In the genomic region with DNA sequence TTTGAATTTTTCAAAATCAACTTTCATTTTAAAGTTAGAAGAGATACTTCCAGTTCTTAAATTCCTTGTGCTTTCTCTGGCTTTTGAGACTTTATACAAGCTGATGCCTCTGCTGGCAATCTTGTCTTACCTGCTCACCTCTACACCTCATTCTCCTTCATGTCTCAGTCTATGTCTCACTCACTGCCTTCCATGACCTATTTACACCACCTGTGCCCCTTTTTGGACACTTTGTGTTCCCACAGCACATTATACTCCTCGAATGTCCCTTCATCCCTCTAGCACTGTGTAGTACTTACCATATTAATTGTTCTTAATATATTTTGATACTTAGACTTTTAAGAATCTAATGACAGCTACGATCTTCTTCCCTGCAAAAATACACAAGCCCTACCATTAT, we compare ENCODE assay signal across 19 cellular contexts. TPM values are rescaled to one million over a fixed set of nuclear protein-coding genes. Genes with fewer than 3 reads are reported as not detected.
A peak's percentile ranks its signal among the peaks of the same experiment; 100 is the strongest.
DNase-seq lines count a peak whose midpoint lies in the region; ATAC-seq, FAIRE-seq and TF ChIP-seq lines count a peak whose summit lies in the region.
"Had no signal": no experiment of that assay in that cellular context is flagged by ENCODE, and none has a peak within 500 bp of the region (broad histone marks: within the 10 kb centered on the region; RNA-seq: fewer than 3 reads in every experiment).

No MANE protein-coding gene starts in this region.

- 91% methylated on average over 2 of the region's 2 CpGs for WGBS in HepG2 (ENCODE audit: low lambda C conversion rate)
- WGBS in right lobe of liver (ENCODE audit: insufficient coverage, low coverage, low lambda C conversion rate, missing lambda C conversion rate): 93% methylated on average over 2 of the region's 2 CpGs
- 97% methylated on average over 2 of the region's 2 CpGs for WGBS in GM12878 (ENCODE audit: insufficient coverage, insufficient replicate concordance, low lambda C conversion rate, missing lambda C conversion rate)

- RAD21 ChIA-PET in GM12878 (lab: Charles Lee; ENCODE audit: unreplicated experiment): interaction anchor here (0.6 kb wide), 1 partner anchor 12 kb away, joined by 5 read pairs; no protein-coding TSS in a partner anchor

- TF ChIP-seq EP300 in HepG2 (IDR thresholded peaks at IDR 0.05; ENCODE audit: low read depth in 2 of 2, low read length in 2 of 2) (no peak), HepG2 (CRISPR knock-in tag; IDR thresholded peaks at IDR 0.05; ENCODE audit: borderline replicate concordance) (no peak), GM12878 (IDR thresholded peaks at IDR 0.05; ENCODE audit: borderline replicate concordance in 1 of 2, control insufficient read depth in 1 of 2, low read depth in 2 of 2, low read length in 2 of 2) (no peak)

- H3K27ac Mint-ChIP-seq in neural progenitor cell: no peak overlapping the region
- H3K27ac Mint-ChIP-seq: B cell; CD4-positive, CD25-positive, alpha-beta regulatory T cell; CD8-positive, alpha-beta memory T cell had no signal

- H3K4me3 ChIP-seq in HepG2 (replicated peaks in 1 of 3; ENCODE audit: insufficient read depth in 1 of 3, low read depth in 2 of 3, low read length in 3 of 3) (no peak overlapping the region), right lobe of liver (no peak overlapping the region), GM12878 (no peak overlapping the region), neural progenitor cell (no peak overlapping the region), HAP-1 (no peak overlapping the region), BE2C (ENCODE audit: low read depth, low read length) (no peak overlapping the region)

- in situ Hi-C loops in HepG2 (cut with HindIII; ENCODE audit: extremely low pct_ligation_motif_present, low pct_unique_long_range_greater_than_20kb): no loop called here
- in situ Hi-C loops in GM12878 (cut with MboI): no loop called here
- in situ Hi-C loops in HAP-1 (cut with MboI; ENCODE audit: low sequenced_read_pairs): no loop called here

- peaks cover 2 to 23% of the 10 kb centered on the region in 2 experiments; a peak in 3 of 5 replicates for H3K36me3 ChIP-seq in HepG2 (replicated peaks in 1 of 2; ENCODE audit: control insufficient read depth in 1 of 2, insufficient read depth in 2 of 2, low read length in 2 of 2)
- peaks cover 0 to 27% (median 4%) of the 10 kb centered on the region in 4 donors for H3K36me3 ChIP-seq in right lobe of liver
- H3K36me3 ChIP-seq in GM12878 (ENCODE audit: control insufficient read depth in 2 of 2, insufficient read depth in 2 of 2, low read length in 1 of 2): peaks cover 0 to 9% of the 10 kb centered on the region in 2 experiments; a peak in 1 of 4 replicates
- peaks cover 34% of the 10 kb centered on the region for H3K36me3 ChIP-seq in neural progenitor cell
- H3K36me3 ChIP-seq in HAP-1 (replicated peaks): peaks cover 31% of the 10 kb centered on the region
- H3K36me3 ChIP-seq in BE2C: peaks cover 38% of the 10 kb centered on the region

- H3K4me3 Mint-ChIP-seq in neural progenitor cell: no peak overlapping the region
- H3K4me3 Mint-ChIP-seq: B cell; CD4-positive, CD25-positive, alpha-beta regulatory T cell; CD8-positive, alpha-beta memory T cell had no signal

- H3K9me3 ChIP-seq in HepG2 (ENCODE audit: low read length): no peaks in the 10 kb centered on the region
- no peaks in the 10 kb centered on the region for H3K9me3 ChIP-seq in right lobe of liver
- H3K9me3 ChIP-seq in GM12878 (replicated peaks; ENCODE audit: control insufficient read depth, insufficient read depth, low read length): no peaks in the 10 kb centered on the region
- no peaks in the 10 kb centered on the region for H3K9me3 ChIP-seq in neural progenitor cell (ENCODE audit: low read depth)
- H3K9me3 ChIP-seq in HAP-1: no peaks in the 10 kb centered on the region
- H3K9me3 ChIP-seq in BE2C: no peaks in the 10 kb centered on the region

- no peaks in the 10 kb centered on the region for H3K27me3 ChIP-seq in HepG2 (ENCODE audit: control insufficient read depth in 1 of 2, insufficient read depth in 2 of 2, low read length in 2 of 2)
- no peaks in the 10 kb centered on the region for H3K27me3 ChIP-seq in right lobe of liver
- no peaks in the 10 kb centered on the region for H3K27me3 ChIP-seq in GM12878 (replicated peaks in 1 of 2; ENCODE audit: control insufficient read depth in 2 of 2, insufficient read depth in 2 of 2, low read length in 1 of 2)
- H3K27me3 ChIP-seq in neural progenitor cell: no peaks in the 10 kb centered on the region
- no peaks in the 10 kb centered on the region for H3K27me3 ChIP-seq in HAP-1 (ENCODE audit: low read depth)
- no peaks in the 10 kb centered on the region for H3K27me3 ChIP-seq in BE2C

- FAIRE-seq in HepG2 (lab: Jason Lieb, UNC) (no peak), GM12878 (lab: Jason Lieb, UNC) (no peak)

- no peaks in the 10 kb centered on the region for H3K9me3 Mint-ChIP-seq in neural progenitor cell
- H3K9me3 Mint-ChIP-seq: CD4-positive, CD25-positive, alpha-beta regulatory T cell; CD8-positive, alpha-beta memory T cell had no signal

- TF ChIP-seq POLR2A in HepG2 (IDR thresholded peaks at IDR 0.05; ENCODE audit: insufficient read depth in 1 of 2, low read depth in 2 of 2, low read length in 2 of 2): no peak
- no peak for TF ChIP-seq POLR2A in right lobe of liver (IDR thresholded peaks at IDR 0.05)
- no peak for TF ChIP-seq POLR2A in GM12878 (IDR thresholded peaks at IDR 0.05; ENCODE audit: low read depth, low read length)

- no peak overlapping the region for H3K9ac ChIP-seq in HepG2 (ENCODE audit: insufficient read depth, low read depth, low read length)
- H3K9ac ChIP-seq in GM12878 (ENCODE audit: control insufficient read depth, insufficient read depth, low read length): no peak overlapping the region
- no peak overlapping the region for H3K9ac ChIP-seq in neural progenitor cell

- SMC1A ChIA-PET in GM12878 (lab: Charles Lee; ENCODE audit: uncharacterized antibody, unreplicated experiment): interaction anchor here (0.9 to 1.9 kb wide), 6 partner anchors 9 to 72 kb away, joined by 3 to 6 read pairs (median 4); no protein-coding TSS in a partner anchor

- BruUV-seq in HepG2 (replicated peaks; lab: Mats Ljungman, UMichigan) (no TSS peak), GM12878 (replicated peaks; lab: Mats Ljungman, UMichigan) (no TSS peak)

- H3F3A ChIP-seq in neural progenitor cell (ENCODE audit: low read depth): no peaks in the 10 kb centered on the region

- TF ChIP-seq RAD21 in HepG2 (CRISPR knock-in tag; IDR thresholded peaks at IDR 0.05) (no peak), GM12878 (IDR thresholded peaks at IDR 0.05; ENCODE audit: insufficient read depth, low read depth, low read length) (no peak)

- peaks cover 26% of the 10 kb centered on the region for H3K36me3 Mint-ChIP-seq in neural progenitor cell

- DNase-seq in HepG2 (ENCODE audit: low spot score): no peak
- no peak for DNase-seq in right lobe of liver
- DNase-seq in GM12878 (ENCODE audit: low read depth, low spot score): no peak
- no peak for DNase-seq in neural progenitor cell (ENCODE audit: low spot score)
- no peak for DNase-seq in HAP-1 (ENCODE audit: low spot score in 2 of 2)
- no peak for DNase-seq in BE2C
- DNase-seq: 8988T; CD4-positive, CD25-positive, alpha-beta regulatory T cell; CD8-positive, alpha-beta memory T cell; COR-L47; DMS 273 treated with DMSO at 0.1 percent for 48 hours; DMS53; DND-41; EL; GOT3; H7; KBM-7 had no signal

- CTCF ChIA-PET in HepG2 (lab: Yijun Ruan, JAX; ENCODE audit: low intra/inter-chr PET ratio, low total read pairs): no interaction called here
- CTCF ChIA-PET in GM12878 (lab: Yijun Ruan, JAX): interaction anchor here (0.5 to 2.1 kb wide), 6 partner anchors 9 to 625 kb away, joined by 3 to 11 read pairs (median 3); no protein-coding TSS in a partner anchor

- no peaks in the 10 kb centered on the region for H3K4me1 ChIP-seq in HepG2 (ENCODE audit: insufficient read depth, low read length)
- H3K4me1 ChIP-seq in right lobe of liver: no peaks in the 10 kb centered on the region
- H3K4me1 ChIP-seq in GM12878 (ENCODE audit: control insufficient read depth, insufficient read depth, low read length): peaks cover 4% of the 10 kb centered on the region
- peaks cover 11% of the 10 kb centered on the region for H3K4me1 ChIP-seq in neural progenitor cell
- H3K4me1 ChIP-seq in HAP-1: no peaks in the 10 kb centered on the region
- H3K4me1 ChIP-seq in BE2C: no peaks in the 10 kb centered on the region

- peaks cover 2% of the 10 kb centered on the region for H3K4me1 Mint-ChIP-seq in neural progenitor cell

- intact Hi-C loops in HepG2 (cut with micrococcal nuclease; ENCODE audit: unreplicated experiment): no loop called here
- intact Hi-C loops in right lobe of liver (cut with DNase I): no loop called here
- intact Hi-C loops in GM12878 (cut with micrococcal nuclease; ENCODE audit: unreplicated experiment): no loop called here

- no peak overlapping the region for H2AFZ ChIP-seq in HepG2 (ENCODE audit: low read length)
- H2AFZ ChIP-seq in GM12878 (ENCODE audit: control insufficient read depth, low read depth, low read length): no peak overlapping the region
- no peak overlapping the region for H2AFZ ChIP-seq in neural progenitor cell (replicated peaks)

- H3K27ac ChIP-seq in HepG2 (ENCODE audit: extremely low read length, insufficient read depth, low read length) (no peak overlapping the region), right lobe of liver (no peak overlapping the region), GM12878 (ENCODE audit: control insufficient read depth, insufficient read depth) (no peak overlapping the region), neural progenitor cell (peak overlapping the region; percentile 13)

- H3K79me2 ChIP-seq in HepG2 (ENCODE audit: insufficient read depth, low read length) (peaks cover 36% of the 10 kb centered on the region), GM12878 (ENCODE audit: control insufficient read depth, insufficient read depth, low read length) (peaks cover 30% of the 10 kb centered on the region), neural progenitor cell (ENCODE audit: low read depth) (peaks cover 100% of the 10 kb centered on the region)

- POLR2A ChIA-PET in HepG2 (lab: Yijun Ruan, JAX): no interaction called here
- POLR2A ChIA-PET in GM12878 (lab: Charles Lee): interaction anchor here (1.3 kb wide), 1 partner anchor 170 kb away, joined by 3 read pairs; no protein-coding TSS in a partner anchor

- H3K4me2 ChIP-seq in HepG2 (ENCODE audit: low read depth, low read length) (no peak overlapping the region), GM12878 (ENCODE audit: control insufficient read depth, insufficient read depth) (no peak overlapping the region), neural progenitor cell (no peak overlapping the region)

- no peak for TF ChIP-seq CTCF in HepG2 (CRISPR knock-in tag; IDR thresholded peaks at IDR 0.05)
- TF ChIP-seq CTCF in right lobe of liver (IDR thresholded peaks at IDR 0.05): no peak
- TF ChIP-seq CTCF in GM12878 (IDR thresholded peaks at IDR 0.05 in 2 of 3, conservative IDR thresholded peaks at IDR 0.05 in 1 of 3; ENCODE audit: control insufficient read depth in 2 of 3, extremely low read depth in 1 of 3, insufficient read depth in 1 of 3, low read depth in 3 of 3, low read length in 3 of 3): no peak
- no peak for TF ChIP-seq CTCF in neural progenitor cell (IDR thresholded peaks at IDR 0.05)
- TF ChIP-seq CTCF in BE2C (IDR thresholded peaks at IDR 0.05; ENCODE audit: low read depth, low read length): no peak

- ATAC-seq in HepG2 (peak; percentile 22; the same call in 1 of the 3 replicates), right lobe of liver (no peak), GM12878 (peak; percentile 37; the same call in 2 of the 3 replicates), HG03432 (IDR thresholded peaks at IDR 0.05; ENCODE audit: unreplicated experiment) (no peak)

- H4K20me1 ChIP-seq in HepG2 (ENCODE audit: insufficient read depth, low read length) (no peaks in the 10 kb centered on the region; the same call in 1 of the 2 replicates), GM12878 (ENCODE audit: control insufficient read depth, insufficient read depth) (no peaks in the 10 kb centered on the region), neural progenitor cell (ENCODE audit: low read depth) (peaks cover 87% of the 10 kb centered on the region)

- H3K27me3 Mint-ChIP-seq in neural progenitor cell (ENCODE audit: insufficient read depth, low read depth): no peaks in the 10 kb centered on the region
- H3K27me3 Mint-ChIP-seq: B cell; CD4-positive, CD25-positive, alpha-beta regulatory T cell; CD8-positive, alpha-beta memory T cell had no signal

RNA-seq across cellular contexts. Expression of a gene that starts 15.3 kb away (rescaled TPM):
- total RNA-seq in HepG2 (2016; rRNA removed; fragmentation: Illumina TruSeq; extraction: Trizol): 23.5 and 36.0 TPM in 2 replicates
- total RNA-seq in HepG2 (2016; cell fraction: cytosol; rRNA removed; fragmentation: Illumina TruSeq; extraction: Trizol; ENCODE audit: low read depth): 5.8 and 5.9 TPM in 2 replicates
- 22.7 and 33.7 TPM in 2 replicates for total RNA-seq in HepG2 (2016; cell fraction: insoluble cytoplasmic fraction; rRNA removed; fragmentation: Illumina TruSeq; extraction: Trizol)
- 6.2 and 7.7 TPM in 2 replicates for total RNA-seq in HepG2 (2016; cell fraction: membrane; rRNA removed; fragmentation: Illumina TruSeq; extraction: Trizol)
- total RNA-seq in HepG2 (2016; cell fraction: nucleus; rRNA removed; fragmentation: Illumina TruSeq; extraction: Trizol): 60.3 and 61.0 TPM in 2 replicates
- 5.3 and 6.5 TPM in 2 replicates for polyA plus RNA-seq in HepG2 (2011; rRNA removed)
- polyA plus RNA-seq in HepG2 (2011; cell fraction: cytosol; rRNA removed): 1.9 and 2.7 TPM in 2 replicates
- 11.2 and 12.3 TPM in 2 replicates for polyA plus RNA-seq in HepG2 (2011; cell fraction: nucleus; rRNA removed)
- 11.8 and 14.6 TPM in 2 replicates for polyA plus RNA-seq in HepG2 (2012)
- 0.29 and 0.36 TPM in 2 replicates for polyA plus RNA-seq in HepG2 (2016; cell fraction: cytosol; fragmentation: Illumina TruSeq; extraction: Trizol; ENCODE audit: low read depth)
- 14.4 and 15.1 TPM in 2 replicates for polyA plus RNA-seq in HepG2 (2016; cell fraction: insoluble cytoplasmic fraction; fragmentation: Illumina TruSeq; extraction: Trizol; ENCODE audit: low read depth)
- 0.94 and 1.2 TPM in 2 replicates for polyA plus RNA-seq in HepG2 (2016; cell fraction: membrane; fragmentation: Illumina TruSeq; extraction: Trizol; ENCODE audit: low read depth)
- polyA plus RNA-seq in HepG2 (2016; cell fraction: nucleus; fragmentation: Illumina TruSeq; extraction: Trizol; ENCODE audit: insufficient read depth, low read depth): 48.0 and 52.8 TPM in 2 replicates
- polyA minus RNA-seq in HepG2 (2011; rRNA and poly(A)+ RNA removed; ENCODE audit: low replicate concordance): 10.0 and 19.3 TPM in 2 replicates
- polyA minus RNA-seq in HepG2 (2011; cell fraction: cytosol; rRNA and poly(A)+ RNA removed): 15.4 and 16.9 TPM in 2 replicates
- polyA minus RNA-seq in HepG2 (2011; cell fraction: nucleus; rRNA and poly(A)+ RNA removed): 103 and 105 TPM in 2 replicates
- 1 to 10 TPM; 5.0 to 7.8 (median 6.4) TPM for total RNA-seq in right lobe of liver
- 117 and 124 TPM in 2 replicates for total RNA-seq in GM12878 (2013; cell fraction: nucleolus; rRNA removed)
- total RNA-seq in GM12878 (2014; rRNA removed): 22.6 and 28.1 TPM in 2 replicates
- total RNA-seq in GM12878 (2014; rRNA removed; fragmentation: Illumina TruSeq; extraction: Trizol): 34.6 and 36.3 TPM in 2 replicates
- 25.2 and 26.5 TPM in 2 replicates for total RNA-seq in GM12878 (2021)
- 7.6 TPM for polyA plus RNA-seq in GM12878 (2011; ENCODE audit: low read depth)
- 15.3 and 24.3 TPM in 2 replicates for polyA plus RNA-seq in GM12878 (2011; rRNA removed)
- polyA plus RNA-seq in GM12878 (2011; cell fraction: cytosol; rRNA removed): 4.8 and 5.6 TPM in 2 replicates
- 34.4 and 39.4 TPM in 2 replicates for polyA plus RNA-seq in GM12878 (2011; cell fraction: nucleus; rRNA removed)
- polyA plus RNA-seq in GM12878 (2012): 14.1 and 17.0 TPM in 2 replicates
- polyA plus RNA-seq in GM12878 (2014; fragmentation: Illumina TruSeq; extraction: Trizol): 25.7 and 33.7 TPM in 2 replicates
- polyA plus RNA-seq in GM12878 (2014; fragmentation: Nextera tagmentation; extraction: Ambion mirVana): 1 to 10 TPM; 8.5 to 9.8 TPM
- polyA plus RNA-seq in GM12878 (2014; rRNA removed): 11.2 and 12.2 TPM in 2 replicates
- polyA plus RNA-seq in GM12878 (2016; fragmentation: Nextera tagmentation; extraction: Ambion mirVana): 10 to 100 TPM; 17.0 to 18.8 TPM
- 28.4 and 41.4 TPM in 2 replicates for polyA minus RNA-seq in GM12878 (2011; rRNA and poly(A)+ RNA removed)
- 12.8 and 15.9 TPM in 2 replicates for polyA minus RNA-seq in GM12878 (2011; cell fraction: cytosol; rRNA and poly(A)+ RNA removed)
- polyA minus RNA-seq in GM12878 (2011; cell fraction: nucleus; rRNA and poly(A)+ RNA removed): 62.6 and 76.3 TPM in 2 replicates
- 80.0 and 129 TPM in 2 replicates for total RNA-seq in neural progenitor cell (ENCODE audit: low replicate concordance)
- 4.3 TPM for polyA plus RNA-seq in BE2C (2012; ENCODE audit: insufficient read depth, insufficient read length, low read depth)

Comparison
In these comparisons a context has a peak if more than half of its experiments do, and no peak if none do; other contexts are left out.
1. ATAC-seq: peak in HepG2 (single experiment) and GM12878 (single experiment); none in right lobe of liver (0 of 4) and HG03432 (single experiment).